Comparison of ENCODE assay signal across 35 cellular contexts in genomic region chr4:59770865-59771264, GRCh38.
"Had no signal": no experiment of that assay in that cellular context is flagged by ENCODE, and none has a peak within 500 bp of the region (broad histone marks: within the 10 kb centered on the region; RNA-seq: fewer than 3 reads in every experiment).

No MANE protein-coding gene starts in this region.

- H3K4me3 ChIP-seq: MG63 had no signal

- H3K27ac ChIP-seq: KMS-11 had no signal

- H3K4me2 ChIP-seq: KMS-11 had no signal

- H3K36me3 ChIP-seq: MG63 had no signal

- H3K27me3 ChIP-seq: MG63 had no signal

- H3K9ac ChIP-seq: KMS-11 had no signal

- H3K9me3 ChIP-seq: MG63 had no signal

- DNase-seq: Karpas-422, Kasumi-1, KBM-7, KG1, MG63, MM.1S, MV-4-11, NCI-H1048, NCI-H1092, NCI-H1092 treated with DMSO at 0.1 percent for 48 hours, NCI-H1105, NCI-H1105 treated with DMSO at 0.1 percent for 48 hours, NCI-H1417, NCI-H1417 treated with DMSO at 0.1 percent for 48 hours, NCI-H1436, NCI-H1436 treated with DMSO at 0.1 percent for 48 hours, NCI-H146, NCI-H1694, NCI-H1694 treated with DMSO at 0.1 percent for 48 hours, NCI-H187, NCI-H187 treated with DMSO at 0.1 percent for 48 hours, NCI-H1930, NCI-H2029, NCI-H2029 treated with DMSO at 0.1 percent for 48 hours, NCI-H2081, NCI-H2081 treated with DMSO at 0.1 percent for 48 hours, NCI-H2107, NCI-H2171, NCI-H2171 treated with DMSO at 0.1 percent for 48 hours, NCI-H2227 treated with DMSO at 0.1 percent for 48 hours, NCI-H226, NCI-H345, NCI-H446, NCI-H446 treated with DMSO at 0.1 percent for 48 hours had no signal
